9 cellular contexts compared by ENCODE assay signal in genomic region chr3:33061782-33062181, GRCh38. TPM values are rescaled to one million over a fixed set of nuclear protein-coding genes. Genes with fewer than 3 reads are reported as not detected.
A peak's percentile ranks its signal among the peaks of the same experiment; 100 is the strongest.
DNase-seq lines count a peak whose midpoint lies in the region; ATAC-seq, FAIRE-seq and TF ChIP-seq lines count a peak whose summit lies in the region.
"Had no signal": no experiment of that assay in that cellular context is flagged by ENCODE, and none has a peak within 500 bp of the region (broad histone marks: within the 10 kb centered on the region; RNA-seq: fewer than 3 reads in every experiment).

No MANE protein-coding gene starts in this region.

- H3K9me3 ChIP-seq in OCI-LY7 (ENCODE audit: low read length), result no peaks in the 10 kb centered on the region

- peak overlapping the region; percentile 78 for H3K27ac Mint-ChIP-seq in neural crest cell (ENCODE audit: unreplicated experiment)

- H3K4me3 Mint-ChIP-seq in neural crest cell, result no peak overlapping the region

- H3K4me2 ChIP-seq in OCI-LY7 (ENCODE audit: low read length), result peak overlapping the region; percentile 63

- POLR2A ChIA-PET in OCI-LY7 (lab: Charles Lee), result interaction anchor here (1.1 to 3.4 kb wide), 6 partner anchors 9 to 25 kb away, joined by 3 to 34 read pairs (median 4); no protein-coding TSS in a partner anchor

- H3K4me1 Mint-ChIP-seq in neural crest cell, result no peaks in the 10 kb centered on the region

- H3K36me3 ChIP-seq in OCI-LY7 (ENCODE audit: insufficient read depth, low read length), result no peaks in the 10 kb centered on the region

- intact Hi-C loops in OCI-LY7 (cut with micrococcal nuclease; ENCODE audit: unreplicated experiment), result loop anchor here (2.0 kb wide), 1 partner anchor 13 kb away; no protein-coding TSS in a partner anchor

- peaks cover 5% of the 10 kb centered on the region for H3K36me3 Mint-ChIP-seq in neural crest cell (ENCODE audit: low read depth)

- H4K20me1 ChIP-seq in OCI-LY7 (ENCODE audit: insufficient read depth, low read length), result no peaks in the 10 kb centered on the region

- no peak for FAIRE-seq in urothelium cell line (lab: Jason Lieb, UNC)
- FAIRE-seq: HTR-8/SVneo had no signal

- BruUV-seq in OCI-LY7 (replicated peaks; lab: Mats Ljungman, UMichigan), result no TSS peak

- CTCF ChIA-PET in OCI-LY7 (lab: Charles Lee; ENCODE audit: unreplicated experiment), result interaction anchor here (1.2 kb wide), 1 partner anchor 13 kb away, joined by 3 read pairs; no protein-coding TSS in a partner anchor

- H3K9me2 ChIP-seq in OCI-LY7 (ENCODE audit: insufficient read depth, low read length), result no peaks in the 10 kb centered on the region

- H3K4me3 ChIP-seq in OCI-LY7 (ENCODE audit: low read depth, low read length, poor library complexity, severe bottlenecking), result no peak overlapping the region

- ATAC-seq in HG02623 (IDR thresholded peaks at IDR 0.05; ENCODE audit: unreplicated experiment) (no peak), HG02588 (IDR thresholded peaks at IDR 0.05; ENCODE audit: unreplicated experiment) (no peak), HG02970 (IDR thresholded peaks at IDR 0.05; ENCODE audit: low FRiP score, unreplicated experiment) (no peak)

- H3K4me1 ChIP-seq in OCI-LY7 (ENCODE audit: insufficient read depth, low read length, poor library complexity, severe bottlenecking), result peaks cover 85% of the 10 kb centered on the region

- no peaks in the 10 kb centered on the region for H3K9me3 Mint-ChIP-seq in neural crest cell

- H3K27ac ChIP-seq in OCI-LY7 (ENCODE audit: low read depth, low read length, poor library complexity, severe bottlenecking), result peak overlapping the region; percentile 27

- H3K27me3 Mint-ChIP-seq in neural crest cell (ENCODE audit: low read depth), result no peaks in the 10 kb centered on the region

- DNase-seq in GM04503 (ENCODE audit: low read depth) (peak; percentile 39), OCI-LY7 (ENCODE audit: low spot score) (peak; percentile 43), astrocyte of the hippocampus (ENCODE audit: low read depth, low spot score) (peak; percentile 63), neural crest cell (ENCODE audit: low read depth, low spot score) (no peak), urothelium cell line (ENCODE audit: low spot score) (no peak)

- no peaks in the 10 kb centered on the region for H3K79me2 ChIP-seq in OCI-LY7 (ENCODE audit: insufficient read depth, low read depth, low read length)

- TF ChIP-seq CTCF in OCI-LY7 (conservative IDR thresholded peaks at IDR 0.05; ENCODE audit: low read length), result no peak
- TF ChIP-seq CTCF in neural crest cell (conservative IDR thresholded peaks at IDR 0.05), result no peak

- H2AFZ ChIP-seq in OCI-LY7 (ENCODE audit: low read length), result peak overlapping the region; percentile 40; the same call in 1 of the 2 replicates

RNA-seq across cellular contexts. Expression of gene GLB1, which starts 35.2 kb away (rescaled TPM):
- total RNA-seq in OCI-LY7 (2014; rRNA removed; shearing (Covaris generic)), result 9.7 and 13.2 TPM in 2 replicates
- total RNA-seq in OCI-LY7 (2022) (25.8 and 26.1 TPM in 2 replicates), neural crest cell (42.7 and 44.9 TPM in 2 replicates)

RNA-seq across cellular contexts. Expression of gene TMPPE, which starts 35.2 kb away (rescaled TPM):
- total RNA-seq in OCI-LY7 (2014; rRNA removed; shearing (Covaris generic)), result 1.7 and 2.1 TPM in 2 replicates
- total RNA-seq in OCI-LY7 (2022) (5.5 and 6.1 TPM in 2 replicates), neural crest cell (5.2 and 5.3 TPM in 2 replicates)

RNA-seq across cellular contexts. Expression of gene CRTAP, which starts 52.0 kb away (rescaled TPM):
- 11.8 and 19.2 TPM in 2 replicates for total RNA-seq in OCI-LY7 (2014; rRNA removed; shearing (Covaris generic))
- total RNA-seq in OCI-LY7 (2022) (53.7 and 55.3 TPM in 2 replicates), neural crest cell (147 and 151 TPM in 2 replicates)

Comparison
In these comparisons a context has a peak if more than half of its experiments do, and no peak if none do; other contexts are left out.
1. DNase-seq: peak in GM04503 (single experiment), OCI-LY7 (single experiment) and astrocyte of the hippocampus (single experiment); none in neural crest cell (single experiment) and urothelium cell line (single experiment).